12 cellular contexts compared by ENCODE assay signal in the genomic region with DNA sequence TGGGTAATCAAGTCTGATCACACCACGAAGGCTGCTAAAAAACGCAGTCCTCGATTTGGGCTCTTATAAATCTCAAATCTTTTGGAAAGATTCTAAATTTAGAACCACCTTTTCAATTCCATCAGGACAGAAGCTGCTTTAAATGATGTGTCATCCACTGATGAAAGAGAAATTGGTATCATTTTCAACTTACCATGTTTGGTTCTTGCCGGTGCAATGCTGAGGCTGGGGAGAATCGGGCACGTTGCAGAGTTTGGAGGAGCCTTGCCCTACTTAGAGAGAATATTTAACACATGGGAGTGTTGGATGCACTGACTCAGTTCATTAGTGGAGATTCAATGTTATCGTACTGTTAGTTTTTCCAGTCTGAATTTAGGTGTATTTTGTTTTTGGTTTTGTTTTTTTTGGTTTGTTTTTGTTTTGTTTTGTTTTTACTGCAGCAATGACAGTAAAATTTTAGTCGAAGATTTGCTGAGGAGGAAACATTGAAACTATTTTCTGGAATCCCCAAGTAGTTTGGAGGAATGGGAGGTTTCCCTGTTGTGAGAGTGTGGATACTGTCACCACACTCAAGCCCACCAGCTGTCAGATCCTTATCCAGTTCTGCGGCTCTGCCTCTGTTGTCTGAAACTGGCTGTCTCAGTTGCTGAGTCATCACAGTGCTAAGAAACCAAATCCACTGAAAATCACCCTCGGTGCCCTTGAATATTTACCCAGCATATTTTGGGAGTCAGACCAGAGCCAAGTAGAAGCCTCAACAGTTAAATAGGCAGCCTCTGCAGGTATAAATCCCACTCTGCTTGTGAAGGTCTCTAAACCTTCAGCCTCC.
DNase-seq lines count a peak whose midpoint lies in the region; ATAC-seq and TF ChIP-seq lines count a peak whose summit lies in the region.
"Had no signal": no experiment of that assay in that cellular context is flagged by ENCODE, and none has a peak within 500 bp of the region (broad histone marks: within the 10 kb centered on the region; RNA-seq: fewer than 3 reads in every experiment).

No MANE protein-coding gene starts in this region.

- H3K27ac ChIP-seq in SJCRH30 (no peak overlapping the region), upper lobe of right lung (no peak overlapping the region)
- H3K27ac ChIP-seq: colonic mucosa had no signal

- H3K36me3 ChIP-seq in SJCRH30: no peaks in the 10 kb centered on the region
- H3K36me3 ChIP-seq in upper lobe of right lung: no peaks in the 10 kb centered on the region
- H3K36me3 ChIP-seq: colonic mucosa had no signal

- no peak for TF ChIP-seq CTCF in upper lobe of right lung (IDR thresholded peaks at IDR 0.05)

- H3K4me1 ChIP-seq in SJCRH30 (peaks cover 6% of the 10 kb centered on the region; the same call in 1 of the 2 replicates), upper lobe of right lung (no peaks in the 10 kb centered on the region)
- H3K4me1 ChIP-seq: colonic mucosa had no signal

- DNase-seq in NCI-H1694 (lab: John Stamatoyannopoulos, UW): peak; percentile 40
- peak; percentile 43 to 55 for DNase-seq in SJCRH30
- DNase-seq in head of caudate nucleus: peak in 41 of 42 donors; percentile 13 to 82 (median 51)
- peak; percentile 70 for DNase-seq in putamen (ENCODE audit: low spot score)
- no peak for DNase-seq in activated T-cell treated with anti-CD3 and anti-CD28 coated beads, Interleukin-2, amount 50 U/mL, for 48 hours
- no peak for DNase-seq in upper lobe of right lung
- DNase-seq in SIG-M5 (lab: John Stamatoyannopoulos, UW): no peak
- DNase-seq: activated CD4-positive, alpha-beta T cell treated with anti-CD3 and anti-CD28 coated beads, Interleukin-2, amount 50 U/mL, for 4 hours; activated gamma-delta T cell; Calu3; colonic mucosa; left cardiac atrium had no signal

- no peak for ATAC-seq in upper lobe of right lung

- H3K9me3 ChIP-seq in SJCRH30 (replicated peaks) (no peaks in the 10 kb centered on the region), upper lobe of right lung (no peaks in the 10 kb centered on the region)
- H3K9me3 ChIP-seq: colonic mucosa had no signal

- no peak overlapping the region for H3K4me3 ChIP-seq in SJCRH30
- no peak overlapping the region for H3K4me3 ChIP-seq in upper lobe of right lung
- H3K4me3 ChIP-seq: colonic mucosa had no signal

- no peaks in the 10 kb centered on the region for H3K27me3 ChIP-seq in SJCRH30
- no peaks in the 10 kb centered on the region for H3K27me3 ChIP-seq in upper lobe of right lung
- H3K27me3 ChIP-seq: colonic mucosa had no signal

- intact Hi-C loops in head of caudate nucleus (cut with DNase I) (no loop called here), upper lobe of right lung (cut with DNase I) (no loop called here)

Comparison
In these comparisons a context has a peak if more than half of its experiments do, and no peak if none do; other contexts are left out.
1. DNase-seq: peak in NCI-H1694 (single experiment), SJCRH30 (2 of 2), head of caudate nucleus (41 of 42) and putamen (single experiment); none in activated T-cell treated with anti-CD3 and anti-CD28 coated beads, Interleukin-2, amount 50 U/mL, for 48 hours (0 of 2), upper lobe of right lung (single experiment) and SIG-M5 (single experiment).